ENCODE assay signal across 1 cellular context in the genomic region with DNA sequence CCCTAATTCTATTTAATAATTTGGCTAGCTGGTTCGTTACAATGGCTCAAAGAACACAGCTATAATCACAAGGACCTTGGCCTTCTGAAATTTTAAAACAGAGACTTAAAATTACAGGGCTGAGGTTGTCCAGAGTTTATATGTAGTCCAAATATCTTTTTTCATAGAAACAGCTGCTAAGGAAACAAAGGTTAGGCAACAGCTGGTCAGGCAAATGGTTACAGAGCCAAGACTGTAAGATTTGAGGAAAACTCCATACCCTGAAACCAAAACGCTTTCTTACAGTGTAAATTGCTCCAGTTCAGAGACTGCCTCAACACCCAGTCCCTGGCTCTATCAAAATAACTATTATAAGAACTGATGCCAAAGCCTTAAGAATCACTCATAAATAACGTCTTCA.
TF ChIP-seq lines count a peak whose summit lies in the region.

No MANE protein-coding gene starts in this region.

TF ChIP-seq in K562, 482 proteins besides CTCF, POLR2A, EP300 and RAD21 (continued from another document):
- no peak for TF ChIP-seq ZNF511 (CRISPR knock-in tag; IDR thresholded peaks at IDR 0.05)
- TF ChIP-seq, protein P1, sequence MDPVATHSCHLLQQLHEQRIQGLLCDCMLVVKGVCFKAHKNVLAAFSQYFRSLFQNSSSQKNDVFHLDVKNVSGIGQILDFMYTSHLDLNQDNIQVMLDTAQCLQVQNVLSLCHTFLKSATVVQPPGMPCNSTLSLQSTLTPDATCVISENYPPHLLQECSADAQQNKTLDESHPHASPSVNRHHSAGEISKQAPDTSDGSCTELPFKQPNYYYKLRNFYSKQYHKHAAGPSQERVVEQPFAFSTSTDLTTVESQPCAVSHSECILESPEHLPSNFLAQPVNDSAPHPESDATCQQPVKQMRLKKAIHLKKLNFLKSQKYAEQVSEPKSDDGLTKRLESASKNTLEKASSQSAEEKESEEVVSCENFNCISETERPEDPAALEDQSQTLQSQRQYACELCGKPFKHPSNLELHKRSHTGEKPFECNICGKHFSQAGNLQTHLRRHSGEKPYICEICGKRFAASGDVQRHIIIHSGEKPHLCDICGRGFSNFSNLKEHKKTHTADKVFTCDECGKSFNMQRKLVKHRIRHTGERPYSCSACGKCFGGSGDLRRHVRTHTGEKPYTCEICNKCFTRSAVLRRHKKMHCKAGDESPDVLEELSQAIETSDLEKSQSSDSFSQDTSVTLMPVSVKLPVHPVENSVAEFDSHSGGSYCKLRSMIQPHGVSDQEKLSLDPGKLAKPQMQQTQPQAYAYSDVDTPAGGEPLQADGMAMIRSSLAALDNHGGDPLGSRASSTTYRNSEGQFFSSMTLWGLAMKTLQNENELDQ (CRISPR knock-in tag; IDR thresholded peaks at IDR 0.05; ENCODE audit: borderline replicate concordance), result no peak
TF ChIP-seq in K562: peak in this region for 0.
